ENCODE assay signal across 17 cellular contexts in genomic region chr6:111599259-111599658, GRCh38. TPM values are rescaled to one million over a fixed set of nuclear protein-coding genes. Genes with fewer than 3 reads are reported as not detected.
DNase-seq lines count a peak whose midpoint lies in the region; ATAC-seq, FAIRE-seq and TF ChIP-seq lines count a peak whose summit lies in the region.
"Had no signal": no experiment of that assay in that cellular context is flagged by ENCODE, and none has a peak within 500 bp of the region (broad histone marks: within the 10 kb centered on the region; RNA-seq: fewer than 3 reads in every experiment).

No MANE protein-coding gene starts in this region.

- DNase-seq in Calu3 (no peak), astrocyte (ENCODE audit: low read depth) (no peak), lung (ENCODE audit: low spot score) (no peak), SHP77 (lab: John Stamatoyannopoulos, UW) (no peak), DMS153 (lab: John Stamatoyannopoulos, UW) (no peak), NCI-H526 (lab: John Stamatoyannopoulos, UW) (no peak)
- no peak for DNase-seq in activated naive CD4-positive, alpha-beta T cell treated with Interleukin-2 at 50 U/mL for 16 hours
- DNase-seq: activated naive CD4-positive, alpha-beta T cell treated with anti-CD3 and anti-CD28 coated beads, Interleukin-2, amount 10 ng/mL, durations not matched to agents 7 days and 5 days; DMS79 treated with DMSO at 0.1 percent for 48 hours; immature natural killer cell; NCI-H2081 treated with DMSO at 0.1 percent for 48 hours; NCI-H526 treated with DMSO at 0.1 percent for 48 hours; PC-9; posterior cingulate gyrus had no signal

- H3K4me3 Mint-ChIP-seq in Calu3 (ENCODE audit: low read depth, unreplicated experiment): no peak overlapping the region
- peak overlapping the region; percentile 42 for H3K4me3 Mint-ChIP-seq in astrocyte (ENCODE audit: unreplicated experiment)
- H3K4me3 Mint-ChIP-seq: activated naive CD4-positive, alpha-beta T cell treated with anti-CD3 and anti-CD28 coated beads, Interleukin-2, amount 10 ng/mL, durations not matched to agents 7 days and 5 days; immature natural killer cell had no signal

- no peaks in the 10 kb centered on the region for H4K20me1 ChIP-seq in astrocyte (ENCODE audit: insufficient read depth, low read length)

- H3K36me3 Mint-ChIP-seq in Calu3 (ENCODE audit: insufficient read depth, unreplicated experiment) (peaks cover 21% of the 10 kb centered on the region), astrocyte (ENCODE audit: low read depth, unreplicated experiment) (peaks cover 10% of the 10 kb centered on the region)

- H3K27ac ChIP-seq in astrocyte (ENCODE audit: low read depth, low read length): no peak overlapping the region
- H3K27ac ChIP-seq in lung (ENCODE audit: low read depth in 1 of 2, low read length in 1 of 2): peak overlapping the region; percentile 20 to 63
- peak overlapping the region in 15 of 21 experiments; percentile 2 to 98 (median 41) for H3K27ac ChIP-seq in skin epidermis
- H3K27ac ChIP-seq: PC-9 had no signal

- H3K27me3 ChIP-seq in astrocyte (ENCODE audit: insufficient read depth, low read length): no peaks in the 10 kb centered on the region
- no peaks in the 10 kb centered on the region for H3K27me3 ChIP-seq in lung (ENCODE audit: control insufficient read depth, insufficient read depth)

- TF ChIP-seq CTCF in Calu3 (IDR thresholded peaks at IDR 0.05; ENCODE audit: unreplicated experiment): no peak
- no peak for TF ChIP-seq CTCF in astrocyte (IDR thresholded peaks at IDR 0.05; ENCODE audit: insufficient read depth, low read depth, low read length)
- no peak for TF ChIP-seq CTCF in lung (IDR thresholded peaks at IDR 0.05; ENCODE audit: control extremely low read depth, extremely low read depth)

- H3K4me1 ChIP-seq in astrocyte (ENCODE audit: insufficient read depth, low read length) (peaks cover 25% of the 10 kb centered on the region), lung (ENCODE audit: control insufficient read depth in 2 of 2, insufficient read depth in 2 of 2, low read length in 2 of 2) (peaks cover 15 to 28% of the 10 kb centered on the region in 2 donors)

- no peaks in the 10 kb centered on the region for H3K9me3 Mint-ChIP-seq in Calu3 (ENCODE audit: low read depth, unreplicated experiment)
- H3K9me3 Mint-ChIP-seq in astrocyte (ENCODE audit: unreplicated experiment): no peaks in the 10 kb centered on the region
- H3K9me3 Mint-ChIP-seq: activated naive CD4-positive, alpha-beta T cell treated with anti-CD3 and anti-CD28 coated beads, Interleukin-2, amount 10 ng/mL, durations not matched to agents 7 days and 5 days; immature natural killer cell had no signal

- H3K9me3 ChIP-seq in astrocyte (ENCODE audit: insufficient read depth, low read depth, low read length) (no peaks in the 10 kb centered on the region), lung (ENCODE audit: control insufficient read depth in 2 of 2, insufficient read depth in 1 of 2, low read length in 1 of 2) (no peaks in the 10 kb centered on the region)
- H3K9me3 ChIP-seq: thoracic aorta had no signal

- H3K27ac Mint-ChIP-seq in Calu3 (ENCODE audit: unreplicated experiment) (peak overlapping the region; percentile 19), astrocyte (ENCODE audit: unreplicated experiment) (no peak overlapping the region)
- H3K27ac Mint-ChIP-seq: activated naive CD4-positive, alpha-beta T cell treated with anti-CD3 and anti-CD28 coated beads, Interleukin-2, amount 10 ng/mL, durations not matched to agents 7 days and 5 days; immature natural killer cell had no signal

- no peak overlapping the region for H2AFZ ChIP-seq in astrocyte (ENCODE audit: low read depth, low read length)
- H2AFZ ChIP-seq: PC-9 had no signal

- ATAC-seq in lung (ENCODE audit: insufficient read depth, low FRiP score): no peak

- FAIRE-seq in astrocyte (lab: Jason Lieb, UNC): no peak
- FAIRE-seq: H54 had no signal

- CTCF ChIA-PET in Calu3 (lab: Charles Lee): no interaction called here

- 83 to 95% methylated on average over 3 of the region's 3 CpGs for WGBS in lung, 2 donors

- no peaks in the 10 kb centered on the region for H3K27me3 Mint-ChIP-seq in Calu3 (ENCODE audit: unreplicated experiment)
- H3K27me3 Mint-ChIP-seq in astrocyte (ENCODE audit: low read depth, unreplicated experiment): no peaks in the 10 kb centered on the region
- H3K27me3 Mint-ChIP-seq: activated naive CD4-positive, alpha-beta T cell treated with anti-CD3 and anti-CD28 coated beads, Interleukin-2, amount 10 ng/mL, durations not matched to agents 7 days and 5 days had no signal

- intact Hi-C loops in Calu3 (cut with micrococcal nuclease; ENCODE audit: unreplicated experiment): no loop called here

- H3K4me2 ChIP-seq in astrocyte (ENCODE audit: low read length): no peak overlapping the region
- H3K4me2 ChIP-seq: PC-9 had no signal

- peaks cover 42% of the 10 kb centered on the region for H3K79me2 ChIP-seq in astrocyte (ENCODE audit: insufficient read depth, low read length)

- no TSS peak for BruUV-seq in Calu3 (replicated peaks; lab: Mats Ljungman, UMichigan)

- H3K4me1 Mint-ChIP-seq in Calu3 (ENCODE audit: low read depth, unreplicated experiment): peaks cover 42% of the 10 kb centered on the region
- peaks cover 32% of the 10 kb centered on the region for H3K4me1 Mint-ChIP-seq in astrocyte (ENCODE audit: low read depth, unreplicated experiment)

- H3K4me3 ChIP-seq in astrocyte (ENCODE audit: insufficient read depth, low read depth, low read length): no peak overlapping the region
- no peak overlapping the region for H3K4me3 ChIP-seq in lung
- H3K4me3 ChIP-seq in skin epidermis: no peak overlapping the region
- H3K4me3 ChIP-seq: PC-9, thoracic aorta had no signal

- H3K36me3 ChIP-seq in astrocyte (ENCODE audit: insufficient read depth, low read length) (no peaks in the 10 kb centered on the region), lung (ENCODE audit: control insufficient read depth in 2 of 2, insufficient read depth in 2 of 2, low read length in 2 of 2) (peaks cover 0 to 7% of the 10 kb centered on the region in 2 donors)
- H3K36me3 ChIP-seq: thoracic aorta had no signal

- no peak overlapping the region for H3K9ac ChIP-seq in astrocyte (ENCODE audit: low read length)

RNA-seq across cellular contexts. Expression of gene TRAF3IP2, which starts 6.4 kb away (rescaled TPM):
- total RNA-seq in Calu3 (2022) (39.2 and 42.0 TPM in 2 replicates), astrocyte (17.8 and 19.0 TPM in 2 replicates), lung (10 to 100 TPM; 33.5 to 42.0 TPM)
- 10 to 100 TPM; 32.7 to 42.8 TPM for polyA plus RNA-seq in lung
